ENCODE assay signal across 14 cellular contexts in the genomic region with DNA sequence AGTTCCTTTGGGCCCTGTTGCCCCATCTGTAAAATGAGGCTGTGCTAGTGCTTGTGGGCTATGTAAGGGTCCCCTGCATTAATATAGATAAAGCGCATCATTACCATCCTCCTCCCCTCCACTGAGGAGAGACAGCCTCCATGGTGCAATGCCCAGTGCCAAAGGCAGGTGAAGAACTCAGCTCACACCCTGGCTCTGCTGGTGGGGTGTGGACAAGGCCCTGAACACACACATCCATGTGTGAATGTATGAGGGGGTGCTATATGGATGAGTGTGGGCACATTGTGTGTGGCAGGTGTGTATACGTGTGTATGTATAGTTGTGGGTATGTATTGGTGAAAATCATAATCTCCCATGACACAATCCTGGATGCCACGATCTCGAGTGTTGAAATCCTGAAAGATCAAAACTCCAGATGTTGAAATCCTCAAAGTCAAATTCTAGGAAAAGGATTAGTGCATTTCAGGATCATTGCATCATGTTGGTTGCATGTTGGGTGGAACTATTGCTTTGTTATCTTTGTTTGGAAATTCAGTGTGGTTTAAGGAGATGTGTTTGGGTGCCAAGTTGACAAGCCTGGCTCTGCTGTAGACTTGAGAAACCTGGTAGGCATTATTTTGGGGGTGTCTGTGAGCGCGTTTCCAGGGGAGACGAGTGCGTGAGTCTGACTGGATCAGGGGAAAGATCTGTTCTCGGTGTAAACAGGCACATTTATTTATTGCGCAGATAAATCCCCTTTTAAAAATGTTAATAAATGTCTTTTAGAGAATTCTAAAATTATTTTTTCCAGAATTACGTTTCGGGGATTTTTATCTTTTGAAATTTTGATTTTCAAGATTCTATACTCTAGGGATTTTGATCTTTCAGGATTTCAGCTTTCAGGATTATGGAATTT. TPM values are rescaled to one million over a fixed set of nuclear protein-coding genes. Genes with fewer than 3 reads are reported as not detected.
DNase-seq lines count a peak whose midpoint lies in the region; ATAC-seq, FAIRE-seq and TF ChIP-seq lines count a peak whose summit lies in the region.
"Had no signal": no experiment of that assay in that cellular context is flagged by ENCODE, and none has a peak within 500 bp of the region (broad histone marks: within the 10 kb centered on the region; RNA-seq: fewer than 3 reads in every experiment).

No MANE protein-coding gene starts in this region.

- CTCF ChIA-PET in mammary epithelial cell (lab: Charles Lee; ENCODE audit: low non-redundant PET): no interaction called here

- in situ Hi-C loops in mammary epithelial cell (cut with MboI; ENCODE audit: low sequenced_read_pairs in 2 of 2): no loop called here

- no peaks in the 10 kb centered on the region for H3K36me3 ChIP-seq in mammary epithelial cell (ENCODE audit: insufficient read depth, low read length)
- H3K36me3 ChIP-seq in keratinocyte (ENCODE audit: control insufficient read depth in 2 of 2, extremely low read depth in 1 of 2, insufficient read depth in 2 of 2, low read length in 2 of 2): no peaks in the 10 kb centered on the region
- H3K36me3 ChIP-seq: left ventricle myocardium inferior had no signal

- no peak overlapping the region for H3K27ac ChIP-seq in mammary epithelial cell (ENCODE audit: insufficient read depth, low read depth, low read length)
- H3K27ac ChIP-seq in keratinocyte (ENCODE audit: control insufficient read depth, insufficient read depth, low read length): peak overlapping the region; percentile 27
- H3K27ac ChIP-seq: hepatocyte, left ventricle myocardium inferior had no signal

- H3K4me1 ChIP-seq in mammary epithelial cell (ENCODE audit: insufficient read depth, low read length) (peaks cover 13% of the 10 kb centered on the region), keratinocyte (ENCODE audit: control insufficient read depth, extremely low read depth, insufficient read depth, low read length) (peaks cover 20% of the 10 kb centered on the region)
- H3K4me1 ChIP-seq: left ventricle myocardium inferior had no signal

- H3K27me3 ChIP-seq in mammary epithelial cell (ENCODE audit: insufficient read depth, low read length) (no peaks in the 10 kb centered on the region), keratinocyte (ENCODE audit: control insufficient read depth, extremely low read depth, insufficient read depth, low read length) (no peaks in the 10 kb centered on the region)
- H3K27me3 ChIP-seq: hepatocyte had no signal

- H3K9ac ChIP-seq in mammary epithelial cell (ENCODE audit: insufficient read depth, low read length) (no peak overlapping the region), keratinocyte (ENCODE audit: control insufficient read depth, extremely low read depth, insufficient read depth, low read length) (peak overlapping the region; percentile 7)

- H3K79me2 ChIP-seq in mammary epithelial cell (ENCODE audit: insufficient read depth, low read length) (no peaks in the 10 kb centered on the region), keratinocyte (ENCODE audit: control insufficient read depth, insufficient read depth, low read length) (no peaks in the 10 kb centered on the region)
- H3K79me2 ChIP-seq: hepatocyte had no signal

- BruUV-seq in mammary epithelial cell (replicated peaks; lab: Mats Ljungman, UMichigan): no TSS peak

- no peak overlapping the region for H3K4me3 ChIP-seq in mammary epithelial cell (replicated peaks in 1 of 3; ENCODE audit: insufficient read depth in 1 of 3, low read depth in 2 of 3, low read length in 3 of 3)
- no peak overlapping the region for H3K4me3 ChIP-seq in keratinocyte (ENCODE audit: control insufficient read depth in 2 of 3, extremely low read depth in 1 of 3, insufficient read depth in 2 of 3, low read depth in 1 of 3, low read length in 3 of 3)
- H3K4me3 ChIP-seq in lower leg skin (ENCODE audit: low read depth, poor library complexity, severe bottlenecking): no peak overlapping the region
- H3K4me3 ChIP-seq: hepatocyte, left ventricle myocardium inferior had no signal

- TF ChIP-seq POLR2A in lower leg skin (IDR thresholded peaks at IDR 0.05): no peak

- TF ChIP-seq CTCF in mammary epithelial cell (conservative IDR thresholded peaks at IDR 0.05 in 1 of 2, IDR thresholded peaks at IDR 0.05 in 1 of 2; ENCODE audit: extremely low read depth in 1 of 2, insufficient read depth in 1 of 2, low read depth in 1 of 2, low read length in 2 of 2) (no peak), keratinocyte (optimal IDR thresholded peaks at IDR 0.05 in 1 of 3, IDR thresholded peaks at IDR 0.05 in 1 of 3, conservative IDR thresholded peaks at IDR 0.05 in 1 of 3; ENCODE audit: extremely low read depth in 1 of 3, insufficient read depth in 2 of 3, low read length in 3 of 3) (no peak), lower leg skin (IDR thresholded peaks at IDR 0.05) (no peak)

- WGBS in mammary epithelial cell (ENCODE audit: low coverage, missing lambda C conversion rate): 88% methylated on average over 10 of the region's 12 CpGs
- WGBS in lower leg skin, 2 donors: 65% methylated on average over 12 of the region's 12 CpGs

- H3K4me2 ChIP-seq in mammary epithelial cell (ENCODE audit: insufficient read depth, low read depth, low read length) (no peak overlapping the region), keratinocyte (ENCODE audit: control insufficient read depth, extremely low read depth, insufficient read depth, low read depth, low read length) (peak overlapping the region; percentile 79)

- dilution Hi-C loops in mammary epithelial cell (cut with HindIII; ENCODE audit: low sequenced_read_pairs) (no loop called here), keratinocyte (cut with MboI; ENCODE audit: extremely low pct_ligation_motif_present, low sequenced_read_pairs) (no loop called here)

- no peaks in the 10 kb centered on the region for H4K20me1 ChIP-seq in mammary epithelial cell (ENCODE audit: insufficient read depth, low read length)
- H4K20me1 ChIP-seq in keratinocyte (ENCODE audit: control insufficient read depth, extremely low read depth, insufficient read depth, low read length): no peaks in the 10 kb centered on the region

- FAIRE-seq in keratinocyte (lab: Jason Lieb, UNC) (peak; percentile 49), GM19239 (lab: Jason Lieb, UNC) (no peak)
- FAIRE-seq: G401.6 had no signal

- H2AFZ ChIP-seq in mammary epithelial cell (ENCODE audit: low read depth, low read length) (no peak overlapping the region), keratinocyte (ENCODE audit: control insufficient read depth, low read length) (no peak overlapping the region)
- H2AFZ ChIP-seq: hepatocyte had no signal

- no peaks in the 10 kb centered on the region for H3K9me3 ChIP-seq in mammary epithelial cell (replicated peaks; ENCODE audit: insufficient read depth, low read length)
- H3K9me3 ChIP-seq in keratinocyte (ENCODE audit: control insufficient read depth, low read depth, low read length): no peaks in the 10 kb centered on the region
- H3K9me3 ChIP-seq: left ventricle myocardium inferior had no signal

- no peaks in the 10 kb centered on the region for H3K9me1 ChIP-seq in keratinocyte (ENCODE audit: control insufficient read depth, extremely low read depth, insufficient read depth, low read length)

- DNase-seq in AG20443 (ENCODE audit: low spot score) (peak; percentile 73), LHCN-M2 (ENCODE audit: low read depth) (peak; percentile 27), mammary epithelial cell (peak; percentile 50), keratinocyte (ENCODE audit: low read depth, low spot score) (no peak), lower leg skin (ENCODE audit: low spot score in 2 of 2) (no peak), anterior cingulate cortex (lab: John Stamatoyannopoulos, UW) (no peak), GM19239 (ENCODE audit: insufficient read length, low spot score) (no peak)
- DNase-seq: activated T-cell treated with anti-CD3 and anti-CD28 coated beads, Interleukin-2, amount 50 U/mL, for 24 hours; CD4-positive, alpha-beta T cell; effector CD4-positive, alpha-beta T cell; left ventricle myocardium inferior had no signal

- intact Hi-C loops in mammary epithelial cell (cut with micrococcal nuclease): loop anchor here (2.0 kb wide), 2 partner anchors 51 to 123 kb away; no protein-coding TSS in a partner anchor
- intact Hi-C loops in lower leg skin (cut with DNase I; ENCODE audit: low total_unique reads): no loop called here

- no peak for ATAC-seq in GM21423 (IDR thresholded peaks at IDR 0.05; ENCODE audit: unreplicated experiment)

RNA-seq across cellular contexts. Expression of gene SEC61A1, which starts 42.0 kb away (rescaled TPM):
- total RNA-seq in LHCN-M2 (2014; rRNA removed) (331 and 378 TPM in 2 replicates), mammary epithelial cell (100 to 1,000 TPM; 291 to 353 TPM), lower leg skin (100 to 1,000 TPM in 2 of 4 donors, 10 to 100 TPM in 2; 53.3 to 120 (median 88.9) TPM)
- polyA plus RNA-seq in LHCN-M2 (2012): 294 TPM
- polyA plus RNA-seq in mammary epithelial cell (230 TPM), keratinocyte (247 to 306 TPM (median 290 TPM) in 3 replicates)
- polyA minus RNA-seq in mammary epithelial cell (378 TPM), keratinocyte (406 to 512 TPM (median 474 TPM) in 3 replicates)
- 31.5 TPM for polyA plus RNA-seq in keratinocyte (2011; ENCODE audit: low read depth)
- polyA plus RNA-seq in keratinocyte (2011; cell fraction: cytosol; rRNA removed): 91.5 and 132 TPM in 2 replicates
- polyA plus RNA-seq in keratinocyte (2011; cell fraction: nucleus; rRNA removed): 310 and 327 TPM in 2 replicates
- 94.0 and 216 TPM in 2 replicates for polyA plus RNA-seq in keratinocyte (2012; ENCODE audit: low replicate concordance)
- 191 TPM for polyA minus RNA-seq in keratinocyte (2011; cell fraction: cytosol; rRNA and poly(A)+ RNA removed)
- 403 and 499 TPM in 2 replicates for polyA minus RNA-seq in keratinocyte (2011; cell fraction: nucleus; rRNA and poly(A)+ RNA removed)

Comparison
In these comparisons a context has a peak if more than half of its experiments do, and no peak if none do; other contexts are left out.
1. DNase-seq: peak in AG20443 (single experiment), LHCN-M2 (single experiment) and mammary epithelial cell (single experiment); none in keratinocyte (single experiment), lower leg skin (0 of 2), anterior cingulate cortex (0 of 58) and GM19239 (single experiment).